ENCODE assay signal across 11 cellular contexts in the genomic region with DNA sequence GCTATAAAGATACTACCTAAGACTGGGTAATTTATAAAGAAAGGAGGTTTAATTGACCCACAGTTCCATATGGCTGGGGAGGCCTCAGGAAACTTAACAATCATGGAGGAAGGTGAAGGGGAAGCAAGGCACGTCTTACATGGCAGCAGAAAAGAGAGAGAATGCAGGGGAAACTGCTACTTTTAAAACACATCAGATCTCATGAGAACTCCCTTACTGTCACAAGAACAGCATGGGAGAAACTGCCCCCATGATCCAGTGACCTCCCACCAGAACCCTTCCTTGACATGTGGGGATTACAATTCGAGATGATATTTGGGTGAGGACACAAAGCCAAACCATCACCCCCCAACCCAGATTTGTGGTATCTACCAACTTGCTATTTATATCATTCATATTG. TPM values are rescaled to one million over a fixed set of nuclear protein-coding genes. Genes with fewer than 3 reads are reported as not detected.
"Had no signal": no experiment of that assay in that cellular context is flagged by ENCODE, and none has a peak within 500 bp of the region (broad histone marks: within the 10 kb centered on the region; RNA-seq: fewer than 3 reads in every experiment).

No MANE protein-coding gene starts in this region.

- ATAC-seq: GM23338, HCT116 had no signal

- H3K36me3 ChIP-seq: HAP-1 had no signal

- FAIRE-seq: H1, H54 had no signal

- DNase-seq: GM23248, GOT3, H7, H9, HCEC 1CT, HFFc6 had no signal

- H3K9ac ChIP-seq: GM23248 had no signal

- H3K4me3 ChIP-seq: GM23248, GM23338, HAP-1 had no signal

- H3K4me1 ChIP-seq: HAP-1 had no signal

- H3K27ac ChIP-seq: GM23248 had no signal

- H3K4me2 ChIP-seq: GM23338 had no signal

- H2AFZ ChIP-seq: GM23248, GM23338 had no signal

- H3K9me3 ChIP-seq: HAP-1 had no signal

RNA-seq across cellular contexts. Expression of a gene that starts 13.9 kb away (rescaled TPM):
- total RNA-seq: GM23248, HFFc6 had no signal
- polyA plus RNA-seq: GM23248, GM23338 had no signal
